Comparison of ENCODE assay signal across 1 cellular context in genomic region chr2:36413218-36413617, GRCh38.
A peak's percentile ranks its signal among the peaks of the same experiment; 100 is the strongest.
TF ChIP-seq lines count a peak whose summit lies in the region.

No MANE protein-coding gene starts in this region.

TF ChIP-seq in SK-N-SH, 30 proteins besides CTCF, POLR2A, EP300 and RAD21 (continued from another document):
- TF ChIP-seq PBX3 (IDR thresholded peaks at IDR 0.05) (0 out of 2 replicates have a peak, but pooled peaks have one; percentile 7), RXRA (IDR thresholded peaks at IDR 0.05; ENCODE audit: borderline replicate concordance, low read depth) (peak; percentile 55; the same call in 1 of the 2 replicates), USF2 (IDR thresholded peaks at IDR 0.05; ENCODE audit: borderline replicate concordance, low read depth, low read length) (no peak), EZH2phosphoT487 (IDR thresholded peaks at IDR 0.05; ENCODE audit: borderline replicate concordance, low read depth) (no peak), NFIC (IDR thresholded peaks at IDR 0.05; ENCODE audit: borderline replicate concordance) (peak; percentile 65; the same call in 1 of the 2 replicates), REST (IDR thresholded peaks at IDR 0.05; ENCODE audit: low read depth, low read length) (no peak)
